ENCODE assay signal across 13 cellular contexts in genomic region chr4:77917601-77918000, GRCh38. TPM values are rescaled to one million over a fixed set of nuclear protein-coding genes. Genes with fewer than 3 reads are reported as not detected.
DNase-seq lines count a peak whose midpoint lies in the region; ATAC-seq and TF ChIP-seq lines count a peak whose summit lies in the region.
"Had no signal": no experiment of that assay in that cellular context is flagged by ENCODE, and none has a peak within 500 bp of the region (broad histone marks: within the 10 kb centered on the region; RNA-seq: fewer than 3 reads in every experiment).

No MANE protein-coding gene starts in this region.

- intact Hi-C loops in OCI-LY7 (cut with micrococcal nuclease; ENCODE audit: unreplicated experiment) (loop anchor here (2.0 kb wide), 1 partner anchor 97 kb away; no protein-coding TSS in a partner anchor), sigmoid colon (cut with DNase I) (no loop called here)

- H3K36me3 ChIP-seq in OCI-LY7 (ENCODE audit: insufficient read depth, low read length) (peaks cover 54% of the 10 kb centered on the region), sigmoid colon (no peaks in the 10 kb centered on the region)

- no peaks in the 10 kb centered on the region for H3K27me3 ChIP-seq in sigmoid colon

- CTCF ChIA-PET in OCI-LY7 (lab: Charles Lee; ENCODE audit: unreplicated experiment): no interaction called here

- peak; percentile 33 for DNase-seq in NCI-H345 (lab: John Stamatoyannopoulos, UW)
- DNase-seq in NCI-H345 treated with DMSO at 0.1 percent for 48 hours (lab: John Stamatoyannopoulos, UW; ENCODE audit: unreplicated experiment): no peak
- peak; percentile 61 for DNase-seq in NCI-H748 (lab: John Stamatoyannopoulos, UW; ENCODE audit: unreplicated experiment)
- DNase-seq in OCI-LY7 (ENCODE audit: low spot score): peak; percentile 41
- no peak for DNase-seq in EL
- DNase-seq in kidney glomerular epithelial cell (lab: John Stamatoyannopoulos, UW): no peak
- DNase-seq in sigmoid colon: no peak
- DNase-seq: GOT3, HCEC 1CT, PC-9, RPMI8226, T-helper 2 cell had no signal

- POLR2A ChIA-PET in OCI-LY7 (lab: Charles Lee): interaction anchor here (0.7 to 6.1 kb wide), 9 partner anchors 13 to 186 kb away, joined by 3 to 33 read pairs (median 4); no protein-coding TSS in a partner anchor

- TF ChIP-seq CTCF in OCI-LY7 (conservative IDR thresholded peaks at IDR 0.05; ENCODE audit: low read length) (no peak), sigmoid colon (IDR thresholded peaks at IDR 0.05) (no peak)

- BruUV-seq in OCI-LY7 (replicated peaks; lab: Mats Ljungman, UMichigan): no TSS peak

- peaks cover 25% of the 10 kb centered on the region; the same call in 1 of the 2 replicates for H3K79me2 ChIP-seq in OCI-LY7 (ENCODE audit: insufficient read depth, low read depth, low read length)

- H3K9me3 ChIP-seq in OCI-LY7 (ENCODE audit: low read length) (0 out of 2 replicates have a peak, but pooled peaks cover 6% of the 10 kb centered on the region), sigmoid colon (no peaks in the 10 kb centered on the region)

- no peak for TF ChIP-seq POLR2A in sigmoid colon (IDR thresholded peaks at IDR 0.05)

- no peak for TF ChIP-seq EP300 in sigmoid colon (IDR thresholded peaks at IDR 0.05)

- no peaks in the 10 kb centered on the region for H4K20me1 ChIP-seq in OCI-LY7 (ENCODE audit: insufficient read depth, low read length)

- H3K4me1 ChIP-seq in OCI-LY7 (ENCODE audit: insufficient read depth, low read length, poor library complexity, severe bottlenecking) (peaks cover 55% of the 10 kb centered on the region), sigmoid colon (peaks cover 0 to 19% (median 0%) of the 10 kb centered on the region in 4 donors)

- ATAC-seq in HG03442 (IDR thresholded peaks at IDR 0.05; ENCODE audit: unreplicated experiment): no peak

- H2AFZ ChIP-seq in OCI-LY7 (ENCODE audit: low read length): no peak overlapping the region
- H2AFZ ChIP-seq: PC-9 had no signal

- H3K4me2 ChIP-seq in OCI-LY7 (ENCODE audit: low read length): peak overlapping the region; percentile 66
- H3K4me2 ChIP-seq: PC-9 had no signal

- peak overlapping the region; percentile 42 for H3K4me3 ChIP-seq in OCI-LY7 (ENCODE audit: low read depth, low read length, poor library complexity, severe bottlenecking)
- H3K4me3 ChIP-seq in sigmoid colon: no peak overlapping the region
- H3K4me3 ChIP-seq: PC-9 had no signal

- H3K9me2 ChIP-seq in OCI-LY7 (ENCODE audit: insufficient read depth, low read length): no peaks in the 10 kb centered on the region

- H3K27ac ChIP-seq in OCI-LY7 (ENCODE audit: low read depth, low read length, poor library complexity, severe bottlenecking) (peak overlapping the region; percentile 62), sigmoid colon (no peak overlapping the region)
- H3K27ac ChIP-seq: PC-9 had no signal

- 60 to 81% methylated on average over 5 of the region's 5 CpGs for WGBS in sigmoid colon, 2 donors

RNA-seq across cellular contexts. Expression of gene MRPL1, which starts 55.0 kb away (rescaled TPM):
- total RNA-seq in OCI-LY7 (2014; rRNA removed; shearing (Covaris generic)): 16.6 and 22.6 TPM in 2 replicates
- total RNA-seq in OCI-LY7 (2022): 30.0 and 37.4 TPM in 2 replicates
- total RNA-seq in sigmoid colon: 10 to 100 TPM; 23.2 to 30.0 (median 28.9) TPM
- polyA plus RNA-seq in sigmoid colon: 10 to 100 TPM; 48.9 to 52.9 (median 51.1) TPM

Comparison
In these comparisons a context has a peak if more than half of its experiments do, and no peak if none do; other contexts are left out.
1. DNase-seq: peak in NCI-H345 (single experiment), NCI-H748 (single experiment) and OCI-LY7 (single experiment); none in NCI-H345 treated with DMSO at 0.1 percent for 48 hours (single experiment), EL (single experiment), kidney glomerular epithelial cell (single experiment) and sigmoid colon (single experiment).